In the genomic region with DNA sequence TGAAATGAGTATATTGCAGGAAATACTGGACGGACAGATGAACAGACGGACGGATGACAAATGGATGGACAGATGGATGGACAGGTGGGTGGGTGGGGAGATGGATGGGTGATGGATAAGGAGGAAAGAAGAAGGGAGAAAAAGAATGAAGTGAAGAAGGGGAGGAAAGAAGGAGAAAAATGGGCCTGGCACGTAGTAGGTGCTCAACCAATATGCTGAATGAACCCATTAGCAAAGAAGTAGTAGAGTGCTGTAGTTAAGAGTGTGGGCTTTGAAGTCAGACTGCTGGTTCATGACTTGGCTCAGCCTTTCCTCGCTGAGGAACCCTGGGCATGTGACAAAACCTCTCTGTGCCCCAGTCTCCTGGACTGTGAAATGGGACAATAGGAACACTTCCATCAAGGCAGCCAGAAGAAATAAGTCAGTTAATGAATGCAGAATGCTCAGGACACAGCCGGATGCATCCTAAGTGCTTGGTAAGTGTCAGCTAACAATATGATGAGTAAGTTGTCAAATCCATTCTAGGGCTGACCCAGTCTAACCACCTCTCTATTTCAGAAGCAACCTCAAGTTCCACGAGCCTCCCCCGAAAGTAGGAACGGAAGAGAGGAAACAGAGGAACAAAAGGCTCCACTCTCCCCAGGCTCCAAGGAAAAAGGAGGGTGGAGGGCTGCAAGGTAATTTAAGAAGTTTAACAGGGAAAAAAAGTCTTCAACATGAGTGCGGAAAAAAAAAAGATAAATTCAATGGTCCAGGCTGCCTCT, we compare ENCODE assay signal across 16 cellular contexts. TPM values are rescaled to one million over a fixed set of nuclear protein-coding genes. Genes with fewer than 3 reads are reported as not detected.
DNase-seq lines count a peak whose midpoint lies in the region; ATAC-seq and TF ChIP-seq lines count a peak whose summit lies in the region.
"Had no signal": no experiment of that assay in that cellular context is flagged by ENCODE, and none has a peak within 500 bp of the region (broad histone marks: within the 10 kb centered on the region; RNA-seq: fewer than 3 reads in every experiment).

No MANE protein-coding gene starts in this region.

- no peaks in the 10 kb centered on the region for H3K27me3 Mint-ChIP-seq in activated naive CD8-positive, alpha-beta T cell treated with anti-CD3 and anti-CD28 coated beads, Interleukin-2, amount 50 U/mL, for 24 hours
- H3K27me3 Mint-ChIP-seq in nephron (ENCODE audit: low read depth) = peaks cover 22% of the 10 kb centered on the region

- no peaks in the 10 kb centered on the region for H3K9me3 Mint-ChIP-seq in activated naive CD8-positive, alpha-beta T cell treated with anti-CD3 and anti-CD28 coated beads, Interleukin-2, amount 50 U/mL, for 24 hours
- no peaks in the 10 kb centered on the region for H3K9me3 Mint-ChIP-seq in nephron
- H3K9me3 Mint-ChIP-seq: activated naive CD4-positive, alpha-beta T cell treated with anti-CD3 and anti-CD28 coated beads, Interleukin-2, amount 10 ng/mL, durations not matched to agents 7 days and 5 days had no signal

- H3K36me3 Mint-ChIP-seq in activated naive CD8-positive, alpha-beta T cell treated with anti-CD3 and anti-CD28 coated beads, Interleukin-2, amount 50 U/mL, for 24 hours (ENCODE audit: low read depth) = peaks cover 11% of the 10 kb centered on the region
- H3K36me3 Mint-ChIP-seq in nephron (ENCODE audit: low read depth) = no peaks in the 10 kb centered on the region

- POLR2A ChIA-PET in HEK293 (lab: Yijun Ruan, JAX) = no interaction called here

- no peak overlapping the region for H3K27ac ChIP-seq in HEK293 (ENCODE audit: extremely low read depth, low read depth, low read length)
- H3K27ac ChIP-seq: 22Rv1, RWPE1, thyroid gland had no signal

- ATAC-seq in activated naive CD8-positive, alpha-beta T cell treated with anti-CD3 and anti-CD28 coated beads, Interleukin-2, amount 50 U/mL, for 24 hours = no peak

- H3K4me3 Mint-ChIP-seq in activated naive CD8-positive, alpha-beta T cell treated with anti-CD3 and anti-CD28 coated beads, Interleukin-2, amount 50 U/mL, for 24 hours = no peak overlapping the region
- no peak overlapping the region for H3K4me3 Mint-ChIP-seq in nephron
- H3K4me3 Mint-ChIP-seq: activated naive CD4-positive, alpha-beta T cell treated with anti-CD3 and anti-CD28 coated beads, Interleukin-2, amount 10 ng/mL, durations not matched to agents 7 days and 5 days had no signal

- H3K4me3 ChIP-seq in HEK293 (ENCODE audit: low read depth, low read length) = no peak overlapping the region
- H3K4me3 ChIP-seq in BE2C (ENCODE audit: low read depth, low read length) = no peak overlapping the region
- H3K4me3 ChIP-seq: thyroid gland had no signal

- H3K27ac Mint-ChIP-seq in activated naive CD8-positive, alpha-beta T cell treated with anti-CD3 and anti-CD28 coated beads, Interleukin-2, amount 50 U/mL, for 24 hours = peak overlapping the region; percentile 89
- peak overlapping the region; percentile 68 to 83 (median 75) for H3K27ac Mint-ChIP-seq in nephron
- H3K27ac Mint-ChIP-seq: activated naive CD4-positive, alpha-beta T cell treated with anti-CD3 and anti-CD28 coated beads, Interleukin-2, amount 10 ng/mL, durations not matched to agents 7 days and 5 days had no signal

- peaks cover 73% of the 10 kb centered on the region for H3K4me1 Mint-ChIP-seq in activated naive CD8-positive, alpha-beta T cell treated with anti-CD3 and anti-CD28 coated beads, Interleukin-2, amount 50 U/mL, for 24 hours
- peaks cover 56% of the 10 kb centered on the region for H3K4me1 Mint-ChIP-seq in nephron

- TF ChIP-seq CTCF in HEK293 (tag by site-specific recombination; IDR thresholded peaks at IDR 0.05) (no peak), nephron (IDR thresholded peaks at IDR 0.05; ENCODE audit: unreplicated experiment in 3 of 3) (no peak), BE2C (IDR thresholded peaks at IDR 0.05; ENCODE audit: low read depth, low read length) (no peak)

- DNase-seq in DMS 273 (lab: John Stamatoyannopoulos, UW; ENCODE audit: unreplicated experiment) (peak; percentile 60), DMS 273 treated with DMSO at 0.1 percent for 48 hours (lab: John Stamatoyannopoulos, UW) (no peak), BE2C (no peak), midbrain (lab: John Stamatoyannopoulos, UW) (no peak), NCI-H82 (lab: John Stamatoyannopoulos, UW) (no peak)
- no peak for DNase-seq in activated naive CD8-positive, alpha-beta T cell treated with anti-CD3 and anti-CD28 coated beads, Interleukin-2, amount 50 U/mL, for 24 hours
- DNase-seq: activated CD4-positive, alpha-beta T cell treated with anti-CD3 and anti-CD28 coated beads, Interleukin-2, amount 50 U/mL, for 4 hours; activated naive CD4-positive, alpha-beta T cell treated with anti-CD3 and anti-CD28 coated beads, Interleukin-2, amount 10 ng/mL, durations not matched to agents 7 days and 5 days; cerebellar nuclear complex; GOT3; NCI-H446; thyroid gland had no signal

- H3K4me1 ChIP-seq in HEK293 (ENCODE audit: control insufficient read depth, insufficient read depth, low read length) = no peaks in the 10 kb centered on the region
- no peaks in the 10 kb centered on the region for H3K4me1 ChIP-seq in BE2C

- CTCF ChIA-PET in HEK293 (lab: Yijun Ruan, JAX) = interaction anchor here (0.6 to 0.9 kb wide), 2 partner anchors 21 to 132 kb away, joined by 3 to 4 read pairs; no protein-coding TSS in a partner anchor

- H3K36me3 ChIP-seq in HEK293 (ENCODE audit: control insufficient read depth in 2 of 2, insufficient read depth in 1 of 2, low read length in 2 of 2) (no peaks in the 10 kb centered on the region), BE2C (no peaks in the 10 kb centered on the region)
- H3K36me3 ChIP-seq: thyroid gland had no signal

- H3K27me3 ChIP-seq in BE2C = no peaks in the 10 kb centered on the region
- H3K27me3 ChIP-seq: thyroid gland had no signal

- H3K9me3 ChIP-seq in HEK293 (ENCODE audit: control insufficient read depth, insufficient read depth, low read depth, low read length) (no peaks in the 10 kb centered on the region), BE2C (no peaks in the 10 kb centered on the region)
- H3K9me3 ChIP-seq: thyroid gland had no signal

TF ChIP-seq in HEK293, 187 proteins besides CTCF, POLR2A, EP300 and RAD21:
- TF ChIP-seq, protein P1, sequence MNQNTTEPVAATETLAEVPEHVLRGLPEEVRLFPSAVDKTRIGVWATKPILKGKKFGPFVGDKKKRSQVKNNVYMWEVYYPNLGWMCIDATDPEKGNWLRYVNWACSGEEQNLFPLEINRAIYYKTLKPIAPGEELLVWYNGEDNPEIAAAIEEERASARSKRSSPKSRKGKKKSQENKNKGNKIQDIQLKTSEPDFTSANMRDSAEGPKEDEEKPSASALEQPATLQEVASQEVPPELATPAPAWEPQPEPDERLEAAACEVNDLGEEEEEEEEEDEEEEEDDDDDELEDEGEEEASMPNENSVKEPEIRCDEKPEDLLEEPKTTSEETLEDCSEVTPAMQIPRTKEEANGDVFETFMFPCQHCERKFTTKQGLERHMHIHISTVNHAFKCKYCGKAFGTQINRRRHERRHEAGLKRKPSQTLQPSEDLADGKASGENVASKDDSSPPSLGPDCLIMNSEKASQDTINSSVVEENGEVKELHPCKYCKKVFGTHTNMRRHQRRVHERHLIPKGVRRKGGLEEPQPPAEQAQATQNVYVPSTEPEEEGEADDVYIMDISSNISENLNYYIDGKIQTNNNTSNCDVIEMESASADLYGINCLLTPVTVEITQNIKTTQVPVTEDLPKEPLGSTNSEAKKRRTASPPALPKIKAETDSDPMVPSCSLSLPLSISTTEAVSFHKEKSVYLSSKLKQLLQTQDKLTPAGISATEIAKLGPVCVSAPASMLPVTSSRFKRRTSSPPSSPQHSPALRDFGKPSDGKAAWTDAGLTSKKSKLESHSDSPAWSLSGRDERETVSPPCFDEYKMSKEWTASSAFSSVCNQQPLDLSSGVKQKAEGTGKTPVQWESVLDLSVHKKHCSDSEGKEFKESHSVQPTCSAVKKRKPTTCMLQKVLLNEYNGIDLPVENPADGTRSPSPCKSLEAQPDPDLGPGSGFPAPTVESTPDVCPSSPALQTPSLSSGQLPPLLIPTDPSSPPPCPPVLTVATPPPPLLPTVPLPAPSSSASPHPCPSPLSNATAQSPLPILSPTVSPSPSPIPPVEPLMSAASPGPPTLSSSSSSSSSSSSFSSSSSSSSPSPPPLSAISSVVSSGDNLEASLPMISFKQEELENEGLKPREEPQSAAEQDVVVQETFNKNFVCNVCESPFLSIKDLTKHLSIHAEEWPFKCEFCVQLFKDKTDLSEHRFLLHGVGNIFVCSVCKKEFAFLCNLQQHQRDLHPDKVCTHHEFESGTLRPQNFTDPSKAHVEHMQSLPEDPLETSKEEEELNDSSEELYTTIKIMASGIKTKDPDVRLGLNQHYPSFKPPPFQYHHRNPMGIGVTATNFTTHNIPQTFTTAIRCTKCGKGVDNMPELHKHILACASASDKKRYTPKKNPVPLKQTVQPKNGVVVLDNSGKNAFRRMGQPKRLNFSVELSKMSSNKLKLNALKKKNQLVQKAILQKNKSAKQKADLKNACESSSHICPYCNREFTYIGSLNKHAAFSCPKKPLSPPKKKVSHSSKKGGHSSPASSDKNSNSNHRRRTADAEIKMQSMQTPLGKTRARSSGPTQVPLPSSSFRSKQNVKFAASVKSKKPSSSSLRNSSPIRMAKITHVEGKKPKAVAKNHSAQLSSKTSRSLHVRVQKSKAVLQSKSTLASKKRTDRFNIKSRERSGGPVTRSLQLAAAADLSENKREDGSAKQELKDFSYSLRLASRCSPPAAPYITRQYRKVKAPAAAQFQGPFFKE (tag by site-specific recombination; IDR thresholded peaks at IDR 0.05; ENCODE audit: borderline replicate concordance) = no peak
- TF ChIP-seq ZNF366 (tag by site-specific recombination; conservative IDR thresholded peaks at IDR 0.05) (0 out of 2 replicates have a peak, but pooled peaks have one; percentile 28), ZNF664 (tag by site-specific recombination; IDR thresholded peaks at IDR 0.05) (peak; percentile 70)
TF ChIP-seq in HEK293: peak in this region for 2.

RNA-seq across cellular contexts. Expression of a gene that starts 37.8 kb away (rescaled TPM):
- polyA plus RNA-seq in BE2C (2012; ENCODE audit: insufficient read depth, insufficient read length, low read depth) = 8.8 TPM
